In the genomic region with DNA sequence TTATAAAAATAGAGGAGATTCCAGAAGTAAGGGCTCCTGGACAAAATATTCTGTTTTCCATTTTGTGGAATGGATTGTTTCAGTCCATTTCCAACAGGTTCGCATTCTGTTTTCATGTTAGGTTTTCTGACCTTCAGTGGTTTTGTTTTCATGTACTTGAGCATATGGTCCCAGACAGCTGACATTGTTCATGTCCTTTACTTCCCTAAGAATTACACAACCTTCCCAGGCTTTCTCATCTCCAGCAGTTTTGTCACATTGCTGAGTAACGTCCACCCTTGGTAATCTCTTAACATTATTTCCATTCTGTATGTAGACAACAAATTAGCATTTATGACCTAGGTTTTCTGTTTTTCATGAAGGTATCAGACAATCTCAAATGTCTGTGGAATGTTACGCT, we compare ENCODE assay signal across 11 cellular contexts. TPM values are rescaled to one million over a fixed set of nuclear protein-coding genes. Genes with fewer than 3 reads are reported as not detected.
DNase-seq lines count a peak whose midpoint lies in the region; ATAC-seq, FAIRE-seq and TF ChIP-seq lines count a peak whose summit lies in the region.
"Had no signal": no experiment of that assay in that cellular context is flagged by ENCODE, and none has a peak within 500 bp of the region (broad histone marks: within the 10 kb centered on the region; RNA-seq: fewer than 3 reads in every experiment).

No MANE protein-coding gene starts in this region.

- H3K27ac ChIP-seq in endothelial cell of umbilical vein (ENCODE audit: insufficient read depth, low read depth, low read length) (peak overlapping the region; percentile 81), H9 (ENCODE audit: insufficient read length, low read depth, low read length) (no peak overlapping the region)
- H3K27ac ChIP-seq: neutrophil had no signal

- H3K18ac ChIP-seq in H9 (ENCODE audit: insufficient read length, low read depth, low read length): no peak overlapping the region

- no peak overlapping the region for H2BK15ac ChIP-seq in H9 (ENCODE audit: low read depth, low read length)

- CTCF ChIA-PET in endothelial cell of umbilical vein (lab: Charles Lee): interaction anchor here (1.0 kb wide), 1 partner anchor 42 kb away, joined by 3 read pairs; no protein-coding TSS in a partner anchor
- CTCF ChIA-PET in activated CD8-positive, alpha-beta memory T cell treated with anti-CD3 and anti-CD28 coated beads, Interleukin-2, amount 10 ng/mL, durations not matched to agents 7 days and 5 days (lab: Charles Lee): no interaction called here

- peaks cover 4% of the 10 kb centered on the region for H3K36me3 Mint-ChIP-seq in mesothelial cell of epicardium
- peaks cover 1 to 8% (median 3%) of the 10 kb centered on the region in 3 experiments for H3K36me3 Mint-ChIP-seq in H9 (ENCODE audit: insufficient read depth in 1 of 3, low read depth in 3 of 3)
- peaks cover under 1% of the 10 kb centered on the region for H3K36me3 Mint-ChIP-seq in activated CD8-positive, alpha-beta memory T cell treated with anti-CD3 and anti-CD28 coated beads, Interleukin-2, amount 10 ng/mL, durations not matched to agents 7 days and 5 days

- H3K27me3 Mint-ChIP-seq in mesothelial cell of epicardium (ENCODE audit: low read depth): no peaks in the 10 kb centered on the region
- H3K27me3 Mint-ChIP-seq in H9 (ENCODE audit: low read depth): no peaks in the 10 kb centered on the region
- peaks cover 3% of the 10 kb centered on the region for H3K27me3 Mint-ChIP-seq in activated CD8-positive, alpha-beta memory T cell treated with anti-CD3 and anti-CD28 coated beads, Interleukin-2, amount 10 ng/mL, durations not matched to agents 7 days and 5 days

- FAIRE-seq in endothelial cell of umbilical vein (lab: Jason Lieb, UNC): no peak

- POLR2A ChIA-PET in endothelial cell of umbilical vein (lab: Charles Lee): no interaction called here

- H3K4me3 ChIP-seq in endothelial cell of umbilical vein (replicated peaks in 1 of 3; ENCODE audit: insufficient read depth in 1 of 3, low read depth in 1 of 3, low read length in 3 of 3): no peak overlapping the region
- H3K4me3 ChIP-seq: GM23338 had no signal

- no peak overlapping the region for H3K14ac ChIP-seq in H9 (ENCODE audit: insufficient read depth, low read length)

- no peak overlapping the region for H3K56ac ChIP-seq in H9 (ENCODE audit: insufficient read length, low read depth, low read length)

- no peaks in the 10 kb centered on the region for H3K36me3 ChIP-seq in endothelial cell of umbilical vein (ENCODE audit: control insufficient read depth in 2 of 2, extremely low read depth in 1 of 2, insufficient read depth in 2 of 2, low read length in 2 of 2)
- H3K36me3 ChIP-seq: neutrophil had no signal

- no peak overlapping the region for H2BK12ac ChIP-seq in H9 (ENCODE audit: insufficient read length, low read depth, low read length)

- H4K91ac ChIP-seq in H9 (ENCODE audit: insufficient read length, low read depth, low read length): no peak overlapping the region

- H3K4me1 ChIP-seq in endothelial cell of umbilical vein (ENCODE audit: control insufficient read depth, extremely low read depth, insufficient read depth, low read length) (peaks cover 29% of the 10 kb centered on the region), H9 (ENCODE audit: insufficient read depth, low read length) (no peaks in the 10 kb centered on the region)

- no peak for ATAC-seq in activated CD8-positive, alpha-beta memory T cell treated with anti-CD3 and anti-CD28 coated beads, Interleukin-2, amount 10 ng/mL, durations not matched to agents 7 days and 5 days
- ATAC-seq: GM23338 had no signal

- H3K9me3 Mint-ChIP-seq in mesothelial cell of epicardium: peaks cover 2% of the 10 kb centered on the region
- peaks cover 10 to 12% of the 10 kb centered on the region in 2 experiments for H3K9me3 Mint-ChIP-seq in H9
- peaks cover 2% of the 10 kb centered on the region for H3K9me3 Mint-ChIP-seq in activated CD8-positive, alpha-beta memory T cell treated with anti-CD3 and anti-CD28 coated beads, Interleukin-2, amount 10 ng/mL, durations not matched to agents 7 days and 5 days (ENCODE audit: low read depth)

- H3K4me3 Mint-ChIP-seq in mesothelial cell of epicardium (no peak overlapping the region), H9 (no peak overlapping the region)
- H3K4me3 Mint-ChIP-seq in activated CD8-positive, alpha-beta memory T cell treated with anti-CD3 and anti-CD28 coated beads, Interleukin-2, amount 10 ng/mL, durations not matched to agents 7 days and 5 days: no peak overlapping the region
- H3K4me3 Mint-ChIP-seq: GM23338 had no signal

- no peaks in the 10 kb centered on the region for H3K9me3 ChIP-seq in endothelial cell of umbilical vein (replicated peaks; ENCODE audit: control insufficient read depth, insufficient read depth, low read length)
- H3K9me3 ChIP-seq in H9 (ENCODE audit: control insufficient read depth, low read depth, low read length): no peaks in the 10 kb centered on the region
- H3K9me3 ChIP-seq: neutrophil had no signal

- no peak overlapping the region for H2BK5ac ChIP-seq in H9 (ENCODE audit: insufficient read length, low read length)

- no peaks in the 10 kb centered on the region for H4K20me1 ChIP-seq in endothelial cell of umbilical vein (replicated peaks; ENCODE audit: control insufficient read depth, extremely low read depth, insufficient read depth, low read length)
- no peaks in the 10 kb centered on the region for H4K20me1 ChIP-seq in H9 (ENCODE audit: control insufficient read depth, insufficient read depth, insufficient read length)

- no peaks in the 10 kb centered on the region for H3K9me1 ChIP-seq in endothelial cell of umbilical vein (replicated peaks; ENCODE audit: control insufficient read depth, extremely low read depth, insufficient read depth, low read length)

- BruUV-seq in endothelial cell of umbilical vein (replicated peaks; lab: Mats Ljungman, UMichigan): no TSS peak

- no peak overlapping the region for H3K4me2 ChIP-seq in endothelial cell of umbilical vein (ENCODE audit: insufficient read depth, low read length)
- H3K4me2 ChIP-seq in H9 (ENCODE audit: insufficient read depth, insufficient read length, low read length): no peak overlapping the region
- H3K4me2 ChIP-seq: GM23338 had no signal

- no peaks in the 10 kb centered on the region for H3K23me2 ChIP-seq in H9 (ENCODE audit: insufficient read length, low read depth, low read length, poor library complexity, severe bottlenecking)

- H3K4me1 Mint-ChIP-seq in mesothelial cell of epicardium (peaks cover 23% of the 10 kb centered on the region), H9 (no peaks in the 10 kb centered on the region)
- peaks cover 2% of the 10 kb centered on the region for H3K4me1 Mint-ChIP-seq in activated CD8-positive, alpha-beta memory T cell treated with anti-CD3 and anti-CD28 coated beads, Interleukin-2, amount 10 ng/mL, durations not matched to agents 7 days and 5 days
- H3K4me1 Mint-ChIP-seq: GM23338 had no signal

- intact Hi-C loops in endothelial cell of umbilical vein (cut with micrococcal nuclease): loop anchor here (5.0 kb wide), 1 partner anchor 135 kb away; no protein-coding TSS in a partner anchor

- H3K9ac ChIP-seq in endothelial cell of umbilical vein (replicated peaks; ENCODE audit: extremely low read depth, insufficient read depth, low read length) (peak overlapping the region; percentile 43), H9 (ENCODE audit: extremely low read depth, insufficient read length, low read length) (no peak overlapping the region)

- no peak overlapping the region for H3K23ac ChIP-seq in H9 (ENCODE audit: insufficient read length, low read depth, low read length)

- H3K79me2 ChIP-seq in endothelial cell of umbilical vein (ENCODE audit: control insufficient read depth, insufficient read depth, low read length) (no peaks in the 10 kb centered on the region), H9 (ENCODE audit: insufficient read depth, low read length) (no peaks in the 10 kb centered on the region)

- no peak overlapping the region for H2BK120ac ChIP-seq in H9 (ENCODE audit: low read depth, low read length, poor library complexity, severe bottlenecking)

- no peak for TF ChIP-seq CTCF in endothelial cell of umbilical vein (IDR thresholded peaks at IDR 0.05; ENCODE audit: extremely low read depth in 1 of 2, insufficient read depth in 1 of 2, low read depth in 1 of 2, low read length in 2 of 2)
- no peak for TF ChIP-seq CTCF in mesothelial cell of epicardium (IDR thresholded peaks at IDR 0.05; ENCODE audit: unreplicated experiment)
- TF ChIP-seq CTCF in H9 (conservative IDR thresholded peaks at IDR 0.05): no peak

- DNase-seq in SIG-M5 treated with dmso at 0.1 percent for 504 hours (lab: John Stamatoyannopoulos, UW; ENCODE audit: unreplicated experiment) (peak; percentile 7), SIG-M5 (lab: John Stamatoyannopoulos, UW) (no peak), endothelial cell of umbilical vein (ENCODE audit: low read depth, low spot score) (peak; percentile 54), mesothelial cell of epicardium (ENCODE audit: low spot score in 2 of 2, unreplicated experiment in 2 of 2) (no peak), cortex of kidney (lab: John Stamatoyannopoulos, UW) (no peak), H9 (no peak), NCI-H128 (lab: John Stamatoyannopoulos, UW; ENCODE audit: unreplicated experiment) (no peak)
- no peak for DNase-seq in activated CD8-positive, alpha-beta memory T cell treated with anti-CD3 and anti-CD28 coated beads, Interleukin-2, amount 10 ng/mL, durations not matched to agents 7 days and 5 days
- DNase-seq: NCI-H1417 had no signal

- H4K5ac ChIP-seq in H9 (ENCODE audit: insufficient read length, low read depth, low read length): no peak overlapping the region

- dilution Hi-C loops in endothelial cell of umbilical vein (cut with MboI; ENCODE audit: extremely low pct_ligation_motif_present, low sequenced_read_pairs): loop anchor here (10.0 kb wide), 1 partner anchor 48 kb away; no protein-coding TSS in a partner anchor

- H2AFZ ChIP-seq in endothelial cell of umbilical vein (ENCODE audit: low read depth, low read length) (peak overlapping the region; percentile 33), H9 (ENCODE audit: low read length) (no peak overlapping the region)

- no peak overlapping the region for H3K4ac ChIP-seq in H9 (ENCODE audit: low read depth, low read length)

- peak overlapping the region; percentile 85 for H3K27ac Mint-ChIP-seq in mesothelial cell of epicardium
- H3K27ac Mint-ChIP-seq in H9: no peak overlapping the region
- no peak overlapping the region for H3K27ac Mint-ChIP-seq in activated CD8-positive, alpha-beta memory T cell treated with anti-CD3 and anti-CD28 coated beads, Interleukin-2, amount 10 ng/mL, durations not matched to agents 7 days and 5 days

- H2BK20ac ChIP-seq in H9 (ENCODE audit: low read depth, low read length, poor library complexity, severe bottlenecking): no peak overlapping the region

- no peaks in the 10 kb centered on the region for H3K79me1 ChIP-seq in H9 (ENCODE audit: insufficient read depth, low read depth, low read length, poor library complexity, severe bottlenecking)

- H2AK5ac ChIP-seq in H9 (ENCODE audit: insufficient read length, low read length): no peak overlapping the region

- H3K27me3 ChIP-seq in endothelial cell of umbilical vein (ENCODE audit: control insufficient read depth in 2 of 2, insufficient read depth in 2 of 2, low read length in 2 of 2) (no peaks in the 10 kb centered on the region), H9 (ENCODE audit: insufficient read depth, low read length) (no peaks in the 10 kb centered on the region)
- H3K27me3 ChIP-seq: neutrophil had no signal

- WGBS in H9 (ENCODE audit: extremely low coverage, insufficient read length, low lambda C conversion rate): no CpG with 5 or more reads among the region's 3 CpGs

- TF ChIP-seq POLR2A in endothelial cell of umbilical vein (IDR thresholded peaks at IDR 0.05; ENCODE audit: low read depth, low read length): no peak

- no peak overlapping the region for H4K8ac ChIP-seq in H9 (replicated peaks; ENCODE audit: insufficient read length, low read depth, low read length)

- H3T11ph ChIP-seq in H9 (ENCODE audit: low read length): no peak overlapping the region

RNA-seq across cellular contexts. Expression of a gene that starts 21.0 kb away (rescaled TPM):
- total RNA-seq in endothelial cell of umbilical vein (28.1 and 31.2 TPM in 2 replicates), mesothelial cell of epicardium (124 to 134 TPM (median 130 TPM) in 3 replicates), H9 (2021) (19.2 and 20.8 TPM in 2 replicates)
- 28.5 and 32.0 TPM in 2 replicates for polyA plus RNA-seq in endothelial cell of umbilical vein
- 32.7 and 37.9 TPM in 2 replicates for polyA plus RNA-seq in endothelial cell of umbilical vein (2011; cell fraction: cytosol; rRNA removed)
- polyA plus RNA-seq in endothelial cell of umbilical vein (2011; cell fraction: nucleus; rRNA removed): 77.0 and 97.1 TPM in 2 replicates
- polyA plus RNA-seq in endothelial cell of umbilical vein (2012): 37.1 and 37.2 TPM in 2 replicates
- 21.9 and 24.0 TPM in 2 replicates for polyA minus RNA-seq in endothelial cell of umbilical vein
- polyA minus RNA-seq in endothelial cell of umbilical vein (2011; cell fraction: cytosol; rRNA and poly(A)+ RNA removed): 6.7 TPM
- 41.6 and 74.4 TPM in 2 replicates for polyA minus RNA-seq in endothelial cell of umbilical vein (2011; cell fraction: nucleus; rRNA and poly(A)+ RNA removed)
- 1 to 10 TPM in 1 of 2 experiments, under 1 TPM in 1; 0.53 to 1.5 TPM for total RNA-seq in activated CD8-positive, alpha-beta memory T cell treated with anti-CD3 and anti-CD28 coated beads, Interleukin-2, amount 10 ng/mL, durations not matched to agents 7 days and 5 days

Comparison
In these comparisons a context has a peak if more than half of its experiments do, and no peak if none do; other contexts are left out.
1. DNase-seq: peak in SIG-M5 treated with dmso at 0.1 percent for 504 hours (single experiment) and endothelial cell of umbilical vein (single experiment); none in SIG-M5 (single experiment), mesothelial cell of epicardium (0 of 2), cortex of kidney (single experiment), H9 (single experiment), activated CD8-positive, alpha-beta memory T cell treated with anti-CD3 and anti-CD28 coated beads, Interleukin-2, amount 10 ng/mL, durations not matched to agents 7 days and 5 days (single experiment) and NCI-H128 (single experiment).